Comparison of ENCODE assay signal across 27 cellular contexts in genomic region chr18:58336605-58337004, GRCh38.
DNase-seq lines count a peak whose midpoint lies in the region; ATAC-seq and TF ChIP-seq lines count a peak whose summit lies in the region.
"Had no signal": no experiment of that assay in that cellular context is flagged by ENCODE, and none has a peak within 500 bp of the region (broad histone marks: within the 10 kb centered on the region; RNA-seq: fewer than 3 reads in every experiment).

No MANE protein-coding gene starts in this region.

- no peaks in the 10 kb centered on the region for H3K27me3 Mint-ChIP-seq in CD14-positive monocyte (ENCODE audit: low read depth in 3 of 3)
- H3K27me3 Mint-ChIP-seq in activated T-helper 17 cell treated with anti-CD3 and anti-CD28 coated beads, Interleukin-2, amount 50 U/mL, for 72 hours = no peaks in the 10 kb centered on the region
- H3K27me3 Mint-ChIP-seq: activated B cell treated with CpG ODN at 0.5 μM for 24 hours; dendritic cell treated with granulocyte-macrophage colony-stimulating factor and Interleukin-4, amounts not matched to agents 40 ng/mL and 50 ng/mL, for 4 days; stimulated activated naive CD8-positive, alpha-beta T cell treated with anti-CD3 and anti-CD28 coated beads, Interleukin-15, Interleukin-2, amounts not matched to agents 100 ng/mL and 50 ng/mL, for 24 hours had no signal

- ATAC-seq in left cardiac atrium (no peak), GM19035 (IDR thresholded peaks at IDR 0.05; ENCODE audit: unreplicated experiment) (no peak)
- ATAC-seq in activated T-helper 17 cell treated with anti-CD3 and anti-CD28 coated beads, Interleukin-2, amount 50 U/mL, for 72 hours (replicated peaks) = no peak
- ATAC-seq: K562, lower lobe of right lung had no signal

- H3K27ac Mint-ChIP-seq in CD14-positive monocyte = no peak overlapping the region
- no peak overlapping the region for H3K27ac Mint-ChIP-seq in activated T-helper 17 cell treated with anti-CD3 and anti-CD28 coated beads, Interleukin-2, amount 50 U/mL, for 72 hours
- H3K27ac Mint-ChIP-seq: activated B cell treated with CpG ODN at 0.5 μM for 24 hours; dendritic cell treated with granulocyte-macrophage colony-stimulating factor and Interleukin-4, amounts not matched to agents 40 ng/mL and 50 ng/mL, for 4 days; stimulated activated naive CD8-positive, alpha-beta T cell treated with anti-CD3 and anti-CD28 coated beads, Interleukin-15, Interleukin-2, amounts not matched to agents 100 ng/mL and 50 ng/mL, for 24 hours had no signal

- H2AK5ac ChIP-seq in mesenchymal stem cell (ENCODE audit: low read length, severe bottlenecking) = no peak overlapping the region

- no peak overlapping the region for H2BK120ac ChIP-seq in mesenchymal stem cell (ENCODE audit: low read depth, low read length)

- no peak overlapping the region for H2BK12ac ChIP-seq in mesenchymal stem cell (ENCODE audit: low read length in 2 of 2)

- H3K4me2 ChIP-seq in mesenchymal stem cell (ENCODE audit: low read length, poor library complexity, severe bottlenecking) = no peak overlapping the region
- H3K4me2 ChIP-seq: hepatocyte had no signal

- no peak overlapping the region for H3K4ac ChIP-seq in mesenchymal stem cell (ENCODE audit: low read depth in 1 of 2, low read length in 2 of 2)

- H3K4me3 ChIP-seq in left ventricle myocardium inferior = no peak overlapping the region
- H3K4me3 ChIP-seq in astrocyte of the cerebellum (ENCODE audit: low read depth, low read length) = no peak overlapping the region
- H3K4me3 ChIP-seq in mesenchymal stem cell (ENCODE audit: insufficient read depth in 1 of 2, low read depth in 1 of 2, low read length in 2 of 2) = no peak overlapping the region
- H3K4me3 ChIP-seq: adrenal gland; BLaER1 treated with 17β-estradiol and CSF1 and Interleukin-3, amounts not matched to agents 10 nM and 100 nM; hepatocyte; K562; lower lobe of right lung; tibial artery had no signal

- H3K23ac ChIP-seq in mesenchymal stem cell (ENCODE audit: low read length in 2 of 2) = no peak overlapping the region

- no peak overlapping the region for H4K91ac ChIP-seq in mesenchymal stem cell (ENCODE audit: low read length)

- H3K14ac ChIP-seq in mesenchymal stem cell (ENCODE audit: low read length in 2 of 2) = no peak overlapping the region

- WGBS in mesenchymal stem cell = 80% methylated on average over 2 of the region's 3 CpGs

- no peak overlapping the region for H3K4me3 Mint-ChIP-seq in CD14-positive monocyte
- H3K4me3 Mint-ChIP-seq in activated T-helper 17 cell treated with anti-CD3 and anti-CD28 coated beads, Interleukin-2, amount 50 U/mL, for 72 hours = no peak overlapping the region
- H3K4me3 Mint-ChIP-seq: activated B cell treated with CpG ODN at 0.5 μM for 24 hours; dendritic cell treated with granulocyte-macrophage colony-stimulating factor and Interleukin-4, amounts not matched to agents 40 ng/mL and 50 ng/mL, for 4 days; stimulated activated naive CD8-positive, alpha-beta T cell treated with anti-CD3 and anti-CD28 coated beads, Interleukin-15, Interleukin-2, amounts not matched to agents 100 ng/mL and 50 ng/mL, for 24 hours had no signal

- no peak overlapping the region for H4K8ac ChIP-seq in mesenchymal stem cell (ENCODE audit: low read length)

- H3K36me3 Mint-ChIP-seq in CD14-positive monocyte = no peaks in the 10 kb centered on the region
- H3K36me3 Mint-ChIP-seq in activated T-helper 17 cell treated with anti-CD3 and anti-CD28 coated beads, Interleukin-2, amount 50 U/mL, for 72 hours (ENCODE audit: low read depth) = no peaks in the 10 kb centered on the region

- H3K9me3 ChIP-seq in left ventricle myocardium inferior (replicated peaks) = no peaks in the 10 kb centered on the region
- no peaks in the 10 kb centered on the region for H3K9me3 ChIP-seq in mesenchymal stem cell (ENCODE audit: control insufficient read depth, low read length)
- H3K9me3 ChIP-seq: adrenal gland, lower lobe of right lung, neutrophil, tibial artery had no signal

- H3K36me3 ChIP-seq in left ventricle myocardium inferior (peaks cover 8% of the 10 kb centered on the region), mesenchymal stem cell (ENCODE audit: control insufficient read depth in 1 of 2, insufficient read depth in 2 of 2, low read depth in 1 of 2, low read length in 2 of 2) (peaks cover 2 to 12% of the 10 kb centered on the region in 2 experiments)
- H3K36me3 ChIP-seq: neutrophil, tibial artery had no signal

- H3K79me1 ChIP-seq in mesenchymal stem cell (replicated peaks; ENCODE audit: low read length, poor library complexity, severe bottlenecking) = peaks cover 4% of the 10 kb centered on the region

- H3K27me3 ChIP-seq in left ventricle myocardium inferior (ENCODE audit: low read depth) (no peaks in the 10 kb centered on the region), mesenchymal stem cell (ENCODE audit: control insufficient read depth in 1 of 2, insufficient read depth in 1 of 2, low read length in 2 of 2) (no peaks in the 10 kb centered on the region)
- H3K27me3 ChIP-seq: adrenal gland; BLaER1 treated with 17β-estradiol and CSF1 and Interleukin-3, amounts not matched to agents 10 nM and 100 nM; hepatocyte; neutrophil; tibial artery had no signal

- no peak overlapping the region for H3K9ac ChIP-seq in mesenchymal stem cell (ENCODE audit: low read length)
- H3K9ac ChIP-seq: BLaER1 treated with 17β-estradiol and CSF1 and Interleukin-3, amounts not matched to agents 10 nM and 100 nM had no signal

- intact Hi-C loops in left ventricle myocardium inferior (cut with micrococcal nuclease) (no loop called here), left cardiac atrium (cut with DNase I) (no loop called here), CD14-positive monocyte (cut with micrococcal nuclease) (no loop called here)

- H3K27ac ChIP-seq in left ventricle myocardium inferior (replicated peaks) (peak overlapping the region; percentile 58), mesenchymal stem cell (ENCODE audit: low read length, poor library complexity, severe bottlenecking) (no peak overlapping the region)
- H3K27ac ChIP-seq: BLaER1 treated with 17β-estradiol and CSF1 and Interleukin-3, amounts not matched to agents 10 nM and 100 nM; hepatocyte; lower lobe of right lung; neutrophil; tibial artery had no signal

- no peak overlapping the region for H3K18ac ChIP-seq in mesenchymal stem cell (ENCODE audit: low read depth in 1 of 2, low read length in 2 of 2)

- H2BK5ac ChIP-seq in mesenchymal stem cell (ENCODE audit: low read depth, low read length, poor library complexity, severe bottlenecking) = no peak overlapping the region

- no peak overlapping the region for H2AFZ ChIP-seq in mesenchymal stem cell (ENCODE audit: low read depth, low read length)
- H2AFZ ChIP-seq: hepatocyte had no signal

- no peak overlapping the region for H2BK15ac ChIP-seq in mesenchymal stem cell (ENCODE audit: low read depth, poor library complexity, severe bottlenecking)

- no peaks in the 10 kb centered on the region for H3K4me1 Mint-ChIP-seq in CD14-positive monocyte
- H3K4me1 Mint-ChIP-seq in activated T-helper 17 cell treated with anti-CD3 and anti-CD28 coated beads, Interleukin-2, amount 50 U/mL, for 72 hours = no peaks in the 10 kb centered on the region
- H3K4me1 Mint-ChIP-seq: activated B cell treated with CpG ODN at 0.5 μM for 24 hours had no signal

- DNase-seq in left ventricle myocardium inferior (no peak), left cardiac atrium (no peak), astrocyte of the cerebellum (ENCODE audit: low read depth) (peak; percentile 19), mesenchymal stem cell (peak; percentile 12), AG20443 (ENCODE audit: low spot score) (no peak), CD14-positive monocyte (ENCODE audit: low spot score) (no peak)
- DNase-seq: activated B cell treated with CpG ODN at 0.5 μM for 24 hours; activated CD4-positive, alpha-beta T cell treated with anti-CD3 and anti-CD28 coated beads, Interleukin-2, amount 50 U/mL, for 48 hours; activated gamma-delta T cell; adrenal gland; Calu3; EL; H7; lower lobe of right lung; NCI-H2171; NCI-H526; retina; stimulated activated CD4-positive, alpha-beta T cell treated with anti-CD3 and anti-CD28 coated beads, Interleukin-4, amount 100 ng/mL, for 24 hours; tibial artery had no signal

- H3K4me1 ChIP-seq in left ventricle myocardium inferior (peaks cover 27% of the 10 kb centered on the region), mesenchymal stem cell (ENCODE audit: control insufficient read depth, insufficient read depth, low read depth, low read length) (peaks cover 10% of the 10 kb centered on the region)
- H3K4me1 ChIP-seq: tibial artery had no signal

- TF ChIP-seq CTCF in left ventricle myocardium inferior (IDR thresholded peaks at IDR 0.05; ENCODE audit: borderline replicate concordance) (no peak), astrocyte of the cerebellum (IDR thresholded peaks at IDR 0.05; ENCODE audit: low read depth, low read length, missing control alignments) (no peak), CD14-positive monocyte (IDR thresholded peaks at IDR 0.05) (no peak)

- in situ Hi-C loops in astrocyte of the cerebellum (cut with HindIII; ENCODE audit: low sequenced_read_pairs) = no loop called here

- H3K9me3 Mint-ChIP-seq in CD14-positive monocyte = no peaks in the 10 kb centered on the region
- no peaks in the 10 kb centered on the region for H3K9me3 Mint-ChIP-seq in activated T-helper 17 cell treated with anti-CD3 and anti-CD28 coated beads, Interleukin-2, amount 50 U/mL, for 72 hours
- H3K9me3 Mint-ChIP-seq: activated B cell treated with CpG ODN at 0.5 μM for 24 hours; dendritic cell treated with granulocyte-macrophage colony-stimulating factor and Interleukin-4, amounts not matched to agents 40 ng/mL and 50 ng/mL, for 4 days; stimulated activated naive CD8-positive, alpha-beta T cell treated with anti-CD3 and anti-CD28 coated beads, Interleukin-15, Interleukin-2, amounts not matched to agents 100 ng/mL and 50 ng/mL, for 24 hours had no signal

Comparison
In these comparisons a context has a peak if more than half of its experiments do, and no peak if none do; other contexts are left out.
1. DNase-seq: peak in astrocyte of the cerebellum (single experiment) and mesenchymal stem cell (single experiment); none in left ventricle myocardium inferior (single experiment), left cardiac atrium (single experiment), AG20443 (single experiment) and CD14-positive monocyte (single experiment).